Comparison of ENCODE assay signal across 1 cellular context in the genomic region with DNA sequence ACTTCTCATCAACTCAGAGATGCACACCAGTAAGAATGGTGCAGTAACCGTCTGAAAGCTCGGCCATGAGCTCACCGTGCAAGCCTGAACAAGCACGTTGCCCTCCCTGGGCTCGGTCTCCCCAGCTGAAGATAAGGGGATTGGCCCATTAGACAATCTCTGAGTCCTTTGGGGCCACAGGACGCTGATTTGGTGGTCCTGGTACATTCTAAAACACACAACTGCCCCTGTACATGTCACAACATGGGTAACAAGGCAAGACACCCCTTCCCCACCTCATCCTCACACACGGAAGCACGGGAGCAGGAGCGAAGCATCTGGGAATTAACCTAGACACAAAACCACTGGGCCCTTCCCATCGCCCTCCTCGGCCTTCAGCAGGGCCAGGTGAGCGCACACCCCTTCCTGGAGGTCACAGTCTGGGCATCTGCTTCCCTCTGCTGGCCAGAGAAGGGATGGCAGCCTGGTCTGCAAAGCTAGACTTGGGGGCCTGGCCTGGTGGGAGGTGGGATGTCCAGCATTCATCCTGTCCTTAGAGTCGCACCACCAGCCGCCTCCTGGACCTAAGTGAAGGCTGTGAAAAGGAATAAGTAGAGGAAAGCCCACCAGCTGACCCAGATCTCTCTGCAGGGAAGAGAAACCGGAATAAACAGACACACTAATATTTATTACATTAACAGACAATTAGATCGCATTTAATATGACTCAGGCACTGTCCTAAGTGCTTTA.
TF ChIP-seq lines count a peak whose summit lies in the region.

No MANE protein-coding gene starts in this region.

TF ChIP-seq in K562, 482 proteins besides CTCF, POLR2A, EP300 and RAD21 (continued from another document and continues in another):
- TF ChIP-seq, protein P1, sequence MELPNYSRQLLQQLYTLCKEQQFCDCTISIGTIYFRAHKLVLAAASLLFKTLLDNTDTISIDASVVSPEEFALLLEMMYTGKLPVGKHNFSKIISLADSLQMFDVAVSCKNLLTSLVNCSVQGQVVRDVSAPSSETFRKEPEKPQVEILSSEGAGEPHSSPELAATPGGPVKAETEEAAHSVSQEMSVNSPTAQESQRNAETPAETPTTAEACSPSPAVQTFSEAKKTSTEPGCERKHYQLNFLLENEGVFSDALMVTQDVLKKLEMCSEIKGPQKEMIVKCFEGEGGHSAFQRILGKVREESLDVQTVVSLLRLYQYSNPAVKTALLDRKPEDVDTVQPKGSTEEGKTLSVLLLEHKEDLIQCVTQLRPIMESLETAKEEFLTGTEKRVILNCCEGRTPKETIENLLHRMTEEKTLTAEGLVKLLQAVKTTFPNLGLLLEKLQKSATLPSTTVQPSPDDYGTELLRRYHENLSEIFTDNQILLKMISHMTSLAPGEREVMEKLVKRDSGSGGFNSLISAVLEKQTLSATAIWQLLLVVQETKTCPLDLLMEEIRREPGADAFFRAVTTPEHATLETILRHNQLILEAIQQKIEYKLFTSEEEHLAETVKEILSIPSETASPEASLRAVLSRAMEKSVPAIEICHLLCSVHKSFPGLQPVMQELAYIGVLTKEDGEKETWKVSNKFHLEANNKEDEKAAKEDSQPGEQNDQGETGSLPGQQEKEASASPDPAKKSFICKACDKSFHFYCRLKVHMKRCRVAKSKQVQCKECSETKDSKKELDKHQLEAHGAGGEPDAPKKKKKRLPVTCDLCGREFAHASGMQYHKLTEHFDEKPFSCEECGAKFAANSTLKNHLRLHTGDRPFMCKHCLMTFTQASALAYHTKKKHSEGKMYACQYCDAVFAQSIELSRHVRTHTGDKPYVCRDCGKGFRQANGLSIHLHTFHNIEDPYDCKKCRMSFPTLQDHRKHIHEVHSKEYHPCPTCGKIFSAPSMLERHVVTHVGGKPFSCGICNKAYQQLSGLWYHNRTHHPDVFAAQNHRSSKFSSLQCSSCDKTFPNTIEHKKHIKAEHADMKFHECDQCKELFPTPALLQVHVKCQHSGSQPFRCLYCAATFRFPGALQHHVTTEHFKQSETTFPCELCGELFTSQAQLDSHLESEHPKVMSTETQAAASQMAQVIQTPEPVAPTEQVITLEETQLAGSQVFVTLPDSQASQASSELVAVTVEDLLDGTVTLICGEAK (IDR thresholded peaks at IDR 0.05) = no peak
- TF ChIP-seq, protein P1 (CRISPR knock-in tag; IDR thresholded peaks at IDR 0.05) = no peak
- no peak for TF ChIP-seq ATF7 (IDR thresholded peaks at IDR 0.05)
- TF ChIP-seq ZBTB17 (CRISPR knock-in tag; IDR thresholded peaks at IDR 0.05) = no peak
- no peak for TF ChIP-seq SUPT5H (IDR thresholded peaks at IDR 0.05)
- no peak for TF ChIP-seq ATF3 (IDR thresholded peaks at IDR 0.05)
- TF ChIP-seq ATF3 (CRISPR knock-in tag; conservative IDR thresholded peaks at IDR 0.05) = no peak
- no peak for TF ChIP-seq RHOXF2B (CRISPR knock-in tag; conservative IDR thresholded peaks at IDR 0.05)
- no peak for TF ChIP-seq SIN3A (IDR thresholded peaks at IDR 0.05; ENCODE audit: borderline replicate concordance in 2 of 2, control insufficient read depth in 1 of 2, low read depth in 2 of 2, low read length in 2 of 2)
- TF ChIP-seq ZNF146 (CRISPR knock-in tag; IDR thresholded peaks at IDR 0.05; ENCODE audit: unreplicated experiment) = no peak
- TF ChIP-seq, protein P2, sequence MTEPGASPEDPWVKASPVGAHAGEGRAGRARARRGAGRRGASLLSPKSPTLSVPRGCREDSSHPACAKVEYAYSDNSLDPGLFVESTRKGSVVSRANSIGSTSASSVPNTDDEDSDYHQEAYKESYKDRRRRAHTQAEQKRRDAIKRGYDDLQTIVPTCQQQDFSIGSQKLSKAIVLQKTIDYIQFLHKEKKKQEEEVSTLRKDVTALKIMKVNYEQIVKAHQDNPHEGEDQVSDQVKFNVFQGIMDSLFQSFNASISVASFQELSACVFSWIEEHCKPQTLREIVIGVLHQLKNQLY (CRISPR knock-in tag; conservative IDR thresholded peaks at IDR 0.05) = no peak
- TF ChIP-seq EZH2 (IDR thresholded peaks at IDR 0.05; ENCODE audit: borderline replicate concordance, low read depth, low read length) = no peak
- no peak for TF ChIP-seq TRIM25 (IDR thresholded peaks at IDR 0.05; ENCODE audit: borderline replicate concordance)
- TF ChIP-seq PTTG1 (tag; IDR thresholded peaks at IDR 0.05; ENCODE audit: low read depth) = no peak
- TF ChIP-seq ZNF408 (CRISPR knock-in tag; IDR thresholded peaks at IDR 0.05; ENCODE audit: low read depth) = no peak
- TF ChIP-seq PTBP1 (IDR thresholded peaks at IDR 0.05; ENCODE audit: low read depth, low read length) = no peak
- no peak for TF ChIP-seq ZNF212 (CRISPR knock-in tag; IDR thresholded peaks at IDR 0.05)
- no peak for TF ChIP-seq CREB1 (IDR thresholded peaks at IDR 0.05)
- TF ChIP-seq CREB1 (CRISPR knock-in tag; IDR thresholded peaks at IDR 0.05) = peak; percentile 37; the same call in 1 of the 2 replicates
- no peak for TF ChIP-seq RBM15 (IDR thresholded peaks at IDR 0.05; ENCODE audit: insufficient read depth, low read length)
- 0 out of 4 replicates have a peak, but pooled peaks of 1 of the 2 experiments have one; percentile 32 for TF ChIP-seq MAZ (CRISPR knock-in tag; conservative IDR thresholded peaks at IDR 0.05 in 1 of 2, IDR thresholded peaks at IDR 0.05 in 1 of 2)
- no peak; the same call in 1 of the 2 replicates for TF ChIP-seq ZNF263 (CRISPR knock-in tag; IDR thresholded peaks at IDR 0.05; ENCODE audit: borderline replicate concordance)
- TF ChIP-seq TFAP4 (CRISPR knock-in tag; IDR thresholded peaks at IDR 0.05; ENCODE audit: borderline replicate concordance) = peak; percentile 83
- no peak for TF ChIP-seq ZNF77 (CRISPR knock-in tag; IDR thresholded peaks at IDR 0.05)
- TF ChIP-seq, protein P3, sequence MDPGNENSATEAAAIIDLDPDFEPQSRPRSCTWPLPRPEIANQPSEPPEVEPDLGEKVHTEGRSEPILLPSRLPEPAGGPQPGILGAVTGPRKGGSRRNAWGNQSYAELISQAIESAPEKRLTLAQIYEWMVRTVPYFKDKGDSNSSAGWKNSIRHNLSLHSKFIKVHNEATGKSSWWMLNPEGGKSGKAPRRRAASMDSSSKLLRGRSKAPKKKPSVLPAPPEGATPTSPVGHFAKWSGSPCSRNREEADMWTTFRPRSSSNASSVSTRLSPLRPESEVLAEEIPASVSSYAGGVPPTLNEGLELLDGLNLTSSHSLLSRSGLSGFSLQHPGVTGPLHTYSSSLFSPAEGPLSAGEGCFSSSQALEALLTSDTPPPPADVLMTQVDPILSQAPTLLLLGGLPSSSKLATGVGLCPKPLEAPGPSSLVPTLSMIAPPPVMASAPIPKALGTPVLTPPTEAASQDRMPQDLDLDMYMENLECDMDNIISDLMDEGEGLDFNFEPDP (CRISPR knock-in tag; IDR thresholded peaks at IDR 0.05) = no peak
- TF ChIP-seq ZNF551 (CRISPR knock-in tag; IDR thresholded peaks at IDR 0.05) = no peak
- TF ChIP-seq PRMT5 (CRISPR knock-in tag; IDR thresholded peaks at IDR 0.05) = no peak
- TF ChIP-seq COPS2 (conservative IDR thresholded peaks at IDR 0.05) = no peak
- no peak for TF ChIP-seq THAP12 (CRISPR knock-in tag; IDR thresholded peaks at IDR 0.05)
- TF ChIP-seq ZKSCAN3 (CRISPR knock-in tag; IDR thresholded peaks at IDR 0.05) = no peak
- no peak for TF ChIP-seq HEY1 (CRISPR knock-in tag; IDR thresholded peaks at IDR 0.05; ENCODE audit: borderline replicate concordance)
- no peak for TF ChIP-seq NR3C1 (CRISPR knock-in tag; IDR thresholded peaks at IDR 0.05)
- TF ChIP-seq ELK1 (CRISPR knock-in tag; IDR thresholded peaks at IDR 0.05) = no peak
- TF ChIP-seq TFAM (CRISPR knock-in tag; conservative IDR thresholded peaks at IDR 0.05) = no peak
- TF ChIP-seq NCOR1 (IDR thresholded peaks at IDR 0.05) = no peak
- TF ChIP-seq CBFA2T2 (conservative IDR thresholded peaks at IDR 0.05) = no peak
- no peak for TF ChIP-seq SLC30A9 (CRISPR knock-in tag; IDR thresholded peaks at IDR 0.05)
- TF ChIP-seq HDGF (IDR thresholded peaks at IDR 0.05) = no peak
- TF ChIP-seq MYC (IDR thresholded peaks at IDR 0.05; ENCODE audit: low read depth, low read length) = 0 out of 2 replicates have a peak, but pooled peaks have one; percentile 17
- no peak for TF ChIP-seq MYC (CRISPR knock-in tag; IDR thresholded peaks at IDR 0.05; ENCODE audit: borderline replicate concordance, low read depth)
- no peak for TF ChIP-seq ARHGAP35 (IDR thresholded peaks at IDR 0.05; ENCODE audit: partially characterized antibody)
- no peak for TF ChIP-seq HDAC6 (IDR thresholded peaks at IDR 0.05; ENCODE audit: low read depth, low read length)
- TF ChIP-seq PYGO2 (tag; IDR thresholded peaks at IDR 0.05) = no peak
- no peak for TF ChIP-seq MTA3 (IDR thresholded peaks at IDR 0.05; ENCODE audit: borderline replicate concordance)
- no peak for TF ChIP-seq MCM2 (IDR thresholded peaks at IDR 0.05; ENCODE audit: low read depth)
- no peak for TF ChIP-seq PHB2 (IDR thresholded peaks at IDR 0.05; ENCODE audit: low read depth)
- no peak for TF ChIP-seq ZNF3 (CRISPR knock-in tag; IDR thresholded peaks at IDR 0.05)
- TF ChIP-seq SRSF1 (IDR thresholded peaks at IDR 0.05; ENCODE audit: low read depth, low read length) = no peak
- TF ChIP-seq HDAC3 (IDR thresholded peaks at IDR 0.05; ENCODE audit: borderline replicate concordance, partially characterized antibody) = no peak
